Comparison of ENCODE assay signal across 8 cellular contexts in the genomic region with DNA sequence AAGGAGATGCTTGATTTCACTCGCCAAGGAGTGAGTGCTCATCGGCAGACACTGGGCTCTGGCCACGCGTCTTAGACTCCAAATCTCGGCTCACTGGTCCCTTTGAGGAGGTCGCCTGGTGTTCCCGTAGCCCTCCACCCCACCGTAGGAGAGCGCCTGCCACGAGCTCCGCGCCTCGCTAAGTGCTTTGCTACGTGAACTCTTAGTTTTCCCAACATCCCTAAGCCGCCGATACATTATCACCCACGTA. TPM values are rescaled to one million over a fixed set of nuclear protein-coding genes. Genes with fewer than 3 reads are reported as not detected.
DNase-seq lines count a peak whose midpoint lies in the region; ATAC-seq and TF ChIP-seq lines count a peak whose summit lies in the region.

No MANE protein-coding gene starts in this region.

- no peak for TF ChIP-seq POLR2A in tibial nerve (IDR thresholded peaks at IDR 0.05)

- TF ChIP-seq EP300 in tibial nerve (IDR thresholded peaks at IDR 0.05): no peak

- H3K4me1 Mint-ChIP-seq in activated T-cell treated with anti-CD3 and anti-CD28 coated beads, Interleukin-2, amount 50 U/mL, for 24 hours (ENCODE audit: low read depth): peaks cover 31% of the 10 kb centered on the region

- ATAC-seq in left lung: no peak
- no peak for ATAC-seq in GM19467 (IDR thresholded peaks at IDR 0.05; ENCODE audit: unreplicated experiment)
- ATAC-seq in GM21526 (IDR thresholded peaks at IDR 0.05; ENCODE audit: low FRiP score, unreplicated experiment): no peak

- H3K36me3 Mint-ChIP-seq in activated T-cell treated with anti-CD3 and anti-CD28 coated beads, Interleukin-2, amount 50 U/mL, for 24 hours (ENCODE audit: low read depth): no peaks in the 10 kb centered on the region

- peak; percentile 45 for DNase-seq in activated T-cell treated with anti-CD3 and anti-CD28 coated beads, Interleukin-2, amount 50 U/mL, for 24 hours
- DNase-seq in activated T-cell treated with anti-CD3 and anti-CD28 coated beads, Interleukin-2, amount 50 U/mL, for 1 hour: no peak
- DNase-seq in ascending aorta (ENCODE audit: low spot score in 2 of 2) (no peak), left lung (no peak), tibial nerve (ENCODE audit: low spot score in 2 of 2) (no peak), mesenteric fat pad (ENCODE audit: low spot score) (no peak)

- H3K9me3 ChIP-seq in ascending aorta (no peaks in the 10 kb centered on the region), left lung (no peaks in the 10 kb centered on the region), tibial nerve (no peaks in the 10 kb centered on the region)

- H3K36me3 ChIP-seq in ascending aorta (no peaks in the 10 kb centered on the region), left lung (no peaks in the 10 kb centered on the region), tibial nerve (no peaks in the 10 kb centered on the region)

- H3K4me3 Mint-ChIP-seq in activated T-cell treated with anti-CD3 and anti-CD28 coated beads, Interleukin-2, amount 50 U/mL, for 24 hours: peak overlapping the region; percentile 63

- H3K9me3 Mint-ChIP-seq in activated T-cell treated with anti-CD3 and anti-CD28 coated beads, Interleukin-2, amount 50 U/mL, for 24 hours: no peaks in the 10 kb centered on the region

- H3K4me3 ChIP-seq in ascending aorta (peak overlapping the region; percentile 46 to 51), left lung (peak overlapping the region; percentile 31 to 42), tibial nerve (peak overlapping the region; percentile 8 to 43 (median 22))

- H3K27ac ChIP-seq in ascending aorta: no peak overlapping the region
- no peak overlapping the region for H3K27ac ChIP-seq in left lung
- H3K27ac ChIP-seq in tibial nerve: no peak overlapping the region

- H3K4me1 ChIP-seq in ascending aorta (peaks cover 0 to 19% of the 10 kb centered on the region in 2 donors), left lung (peaks cover 0 to 27% of the 10 kb centered on the region in 2 donors), tibial nerve (peaks cover 0 to 25% (median 16%) of the 10 kb centered on the region in 4 donors)

- peaks cover 75% of the 10 kb centered on the region for H3K27me3 Mint-ChIP-seq in activated T-cell treated with anti-CD3 and anti-CD28 coated beads, Interleukin-2, amount 50 U/mL, for 24 hours

- H3K27me3 ChIP-seq in ascending aorta (peaks cover 3% of the 10 kb centered on the region), left lung (peaks cover 7 to 62% of the 10 kb centered on the region in 2 donors), tibial nerve (peaks cover 0 to 63% of the 10 kb centered on the region in 2 donors)

- WGBS in tibial nerve, 2 donors: 0% methylated on average over 16 to 17 of the region's 17 CpGs

- no peak for TF ChIP-seq CTCF in ascending aorta (IDR thresholded peaks at IDR 0.05)
- TF ChIP-seq CTCF in left lung (IDR thresholded peaks at IDR 0.05): no peak
- no peak for TF ChIP-seq CTCF in tibial nerve (IDR thresholded peaks at IDR 0.05)

- peak overlapping the region; percentile 28 for H3K27ac Mint-ChIP-seq in activated T-cell treated with anti-CD3 and anti-CD28 coated beads, Interleukin-2, amount 50 U/mL, for 24 hours

- intact Hi-C loops in ascending aorta (cut with DNase I) (loop anchor here (5.0 kb wide), 1 partner anchor 296 kb away; no protein-coding TSS in a partner anchor), left lung (cut with DNase I) (loop anchor here in 1 of 2 donors (10.0 kb wide), 1 partner anchor 294 kb away; no protein-coding TSS in a partner anchor)

RNA-seq across cellular contexts. Expression of a gene that starts 0.8 kb away (rescaled TPM):
- 1.6 TPM for total RNA-seq in ascending aorta
- total RNA-seq in left lung: 10 to 100 TPM; 26.0 to 47.1 TPM
- under 1 TPM in 2 of 4 donors, not detected in 2; 0.39 to 0.44 TPM for total RNA-seq in tibial nerve
- 2.2 TPM for total RNA-seq in mesenteric fat pad
